19 cellular contexts compared by ENCODE assay signal in the genomic region with DNA sequence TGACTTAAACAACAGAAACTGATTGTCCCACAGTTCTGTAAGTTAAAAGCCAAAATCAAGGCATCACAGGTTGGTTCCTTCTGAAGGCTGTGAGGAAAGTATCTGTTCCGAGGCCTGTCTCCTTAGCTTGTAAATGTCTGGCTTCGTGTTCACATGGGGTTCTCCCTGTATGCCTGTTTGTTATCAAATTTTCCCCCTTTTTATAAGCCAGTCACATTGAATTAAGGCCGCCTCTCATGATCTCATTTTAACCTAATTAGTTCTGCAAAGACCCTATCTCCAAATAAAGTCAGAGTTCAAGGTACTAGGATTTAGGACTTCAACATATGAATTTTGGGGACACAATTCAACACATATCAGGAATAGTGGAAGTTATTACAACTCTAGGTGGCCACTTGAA.
DNase-seq lines count a peak whose midpoint lies in the region; ATAC-seq and TF ChIP-seq lines count a peak whose summit lies in the region.
"Had no signal": no experiment of that assay in that cellular context is flagged by ENCODE, and none has a peak within 500 bp of the region (broad histone marks: within the 10 kb centered on the region; RNA-seq: fewer than 3 reads in every experiment).

No MANE protein-coding gene starts in this region.

- H3K36me3 ChIP-seq in mesenchymal stem cell (ENCODE audit: control insufficient read depth in 1 of 2, insufficient read depth in 2 of 2, low read depth in 1 of 2, low read length in 2 of 2) = no peaks in the 10 kb centered on the region
- no peaks in the 10 kb centered on the region for H3K36me3 ChIP-seq in parathyroid adenoma (ENCODE audit: control insufficient read depth, insufficient read depth, low read length)
- H3K36me3 ChIP-seq in Peyer's patch = no peaks in the 10 kb centered on the region
- H3K36me3 ChIP-seq: BLaER1 treated with 17β-estradiol and CSF1 and Interleukin-3, amounts not matched to agents 10 nM and 100 nM had no signal

- CTCF ChIA-PET in activated CD4-positive, alpha-beta memory T cell treated with anti-CD3 and anti-CD28 coated beads for 36 hours (lab: Charles Lee) = no interaction called here

- H3K27ac ChIP-seq in mesenchymal stem cell (ENCODE audit: low read length, poor library complexity, severe bottlenecking) (no peak overlapping the region), parathyroid adenoma (peak overlapping the region; percentile 85), Peyer's patch (no peak overlapping the region)
- H3K27ac ChIP-seq: 22Rv1; BLaER1 treated with 17β-estradiol and CSF1 and Interleukin-3, amounts not matched to agents 10 nM and 100 nM; GM23248 had no signal

- TF ChIP-seq POLR2A in Peyer's patch (IDR thresholded peaks at IDR 0.05) = no peak

- no peak for TF ChIP-seq CTCF in parathyroid adenoma (IDR thresholded peaks at IDR 0.05)
- TF ChIP-seq CTCF in Peyer's patch (IDR thresholded peaks at IDR 0.05) = no peak

- no peaks in the 10 kb centered on the region for H3K36me3 Mint-ChIP-seq in activated CD4-positive, alpha-beta memory T cell treated with anti-CD3 and anti-CD28 coated beads for 36 hours
- H3K36me3 Mint-ChIP-seq: CD14-positive monocyte; CD8-positive, alpha-beta memory T cell had no signal

- intact Hi-C loops in activated CD4-positive, alpha-beta memory T cell treated with anti-CD3 and anti-CD28 coated beads for 36 hours (cut with micrococcal nuclease) = no loop called here
- intact Hi-C loops in left colon (cut with DNase I, micrococcal nuclease) = no loop called here

- no peak overlapping the region for H3K4me3 Mint-ChIP-seq in activated CD4-positive, alpha-beta memory T cell treated with anti-CD3 and anti-CD28 coated beads for 36 hours
- H3K4me3 Mint-ChIP-seq: B cell; CD14-positive monocyte; CD4-positive, alpha-beta T cell; CD8-positive, alpha-beta memory T cell had no signal

- H3K27me3 ChIP-seq in mesenchymal stem cell (ENCODE audit: control insufficient read depth in 1 of 2, insufficient read depth in 1 of 2, low read length in 2 of 2) = no peaks in the 10 kb centered on the region
- H3K27me3 ChIP-seq in parathyroid adenoma (ENCODE audit: control insufficient read depth, insufficient read depth, low read length) = no peaks in the 10 kb centered on the region
- no peaks in the 10 kb centered on the region for H3K27me3 ChIP-seq in Peyer's patch
- H3K27me3 ChIP-seq: BLaER1 treated with 17β-estradiol and CSF1 and Interleukin-3, amounts not matched to agents 10 nM and 100 nM had no signal

- H4K8ac ChIP-seq in mesenchymal stem cell (ENCODE audit: low read length) = no peak overlapping the region

- H3K9me3 ChIP-seq in mesenchymal stem cell (ENCODE audit: control insufficient read depth, low read length) (no peaks in the 10 kb centered on the region), parathyroid adenoma (ENCODE audit: control insufficient read depth, low read length) (no peaks in the 10 kb centered on the region), Peyer's patch (no peaks in the 10 kb centered on the region)
- H3K9me3 ChIP-seq: BLaER1 treated with 17β-estradiol and CSF1 and Interleukin-3, amounts not matched to agents 10 nM and 100 nM had no signal

- no peak overlapping the region for H2BK5ac ChIP-seq in mesenchymal stem cell (ENCODE audit: low read depth, low read length, poor library complexity, severe bottlenecking)

- H3K9me3 Mint-ChIP-seq in activated CD4-positive, alpha-beta memory T cell treated with anti-CD3 and anti-CD28 coated beads for 36 hours = no peaks in the 10 kb centered on the region
- H3K9me3 Mint-ChIP-seq: CD4-positive, alpha-beta T cell; CD8-positive, alpha-beta memory T cell had no signal

- H3K79me1 ChIP-seq in mesenchymal stem cell (replicated peaks; ENCODE audit: low read length, poor library complexity, severe bottlenecking) = no peaks in the 10 kb centered on the region

- H3K18ac ChIP-seq in mesenchymal stem cell (ENCODE audit: low read depth in 1 of 2, low read length in 2 of 2) = no peak overlapping the region

- no peak overlapping the region for H2BK12ac ChIP-seq in mesenchymal stem cell (ENCODE audit: low read length in 2 of 2)

- peaks cover 3% of the 10 kb centered on the region for H3K4me1 Mint-ChIP-seq in activated CD4-positive, alpha-beta memory T cell treated with anti-CD3 and anti-CD28 coated beads for 36 hours (ENCODE audit: low read depth)

- H3K4me2 ChIP-seq in mesenchymal stem cell (ENCODE audit: low read length, poor library complexity, severe bottlenecking) (no peak overlapping the region), parathyroid adenoma (ENCODE audit: low read length) (no peak overlapping the region)
- H3K4me2 ChIP-seq: BLaER1 treated with 17β-estradiol and CSF1 and Interleukin-3, amounts not matched to agents 10 nM and 100 nM had no signal

- ATAC-seq in left colon (no peak), HG03196 (IDR thresholded peaks at IDR 0.05; ENCODE audit: unreplicated experiment) (no peak)

- POLR2A ChIA-PET in activated CD4-positive, alpha-beta memory T cell treated with anti-CD3 and anti-CD28 coated beads for 36 hours (lab: Charles Lee) = no interaction called here

- no peak overlapping the region for H3K14ac ChIP-seq in mesenchymal stem cell (ENCODE audit: low read length in 2 of 2)

- no peak overlapping the region for H3K4me3 ChIP-seq in mesenchymal stem cell (ENCODE audit: insufficient read depth in 1 of 2, low read depth in 1 of 2, low read length in 2 of 2)
- H3K4me3 ChIP-seq in parathyroid adenoma (ENCODE audit: low read depth, low read length) = no peak overlapping the region
- no peak overlapping the region for H3K4me3 ChIP-seq in Peyer's patch
- H3K4me3 ChIP-seq: BLaER1 treated with 17β-estradiol and CSF1 and Interleukin-3, amounts not matched to agents 10 nM and 100 nM; GM23248 had no signal

- no peak overlapping the region for H3K27ac Mint-ChIP-seq in activated CD4-positive, alpha-beta memory T cell treated with anti-CD3 and anti-CD28 coated beads for 36 hours
- H3K27ac Mint-ChIP-seq: B cell; CD4-positive, alpha-beta T cell had no signal

- H3K79me2 ChIP-seq in parathyroid adenoma = no peaks in the 10 kb centered on the region

- peak; percentile 4 for DNase-seq in NCI-H82 (lab: John Stamatoyannopoulos, UW)
- no peak for DNase-seq in NCI-H82 treated with DMSO at 0.1 percent for 48 hours (lab: John Stamatoyannopoulos, UW; ENCODE audit: unreplicated experiment)
- DNase-seq in mesenchymal stem cell = no peak
- no peak for DNase-seq in activated CD4-positive, alpha-beta memory T cell treated with anti-CD3 and anti-CD28 coated beads for 36 hours
- no peak for DNase-seq in left colon
- no peak for DNase-seq in Peyer's patch
- DNase-seq: CD4-positive, alpha-beta T cell; CD8-positive, alpha-beta memory T cell; DMS 273 treated with DMSO at 0.1 percent for 48 hours; DMS79 treated with DMSO at 0.1 percent for 48 hours; GF-D8; GM23248; H7 had no signal

- H2BK15ac ChIP-seq in mesenchymal stem cell (ENCODE audit: low read depth, poor library complexity, severe bottlenecking) = no peak overlapping the region

- H3K4ac ChIP-seq in mesenchymal stem cell (ENCODE audit: low read depth in 1 of 2, low read length in 2 of 2) = no peak overlapping the region

- H3K4me1 ChIP-seq in mesenchymal stem cell (ENCODE audit: control insufficient read depth, insufficient read depth, low read depth, low read length) = peaks cover 8% of the 10 kb centered on the region
- peaks cover 72% of the 10 kb centered on the region for H3K4me1 ChIP-seq in parathyroid adenoma
- no peaks in the 10 kb centered on the region for H3K4me1 ChIP-seq in Peyer's patch

- H3K27me3 Mint-ChIP-seq in activated CD4-positive, alpha-beta memory T cell treated with anti-CD3 and anti-CD28 coated beads for 36 hours = peaks cover 3% of the 10 kb centered on the region
- H3K27me3 Mint-ChIP-seq: B cell had no signal

- no peak overlapping the region for H2AFZ ChIP-seq in mesenchymal stem cell (ENCODE audit: low read depth, low read length)
- H2AFZ ChIP-seq in parathyroid adenoma = peak overlapping the region; percentile 52
- H2AFZ ChIP-seq: GM23248 had no signal

- WGBS in mesenchymal stem cell = 98% methylated on average over 3 of the region's 3 CpGs

- H2AK5ac ChIP-seq in mesenchymal stem cell (ENCODE audit: low read length, severe bottlenecking) = peak overlapping the region; percentile 62

- no peak overlapping the region for H2BK120ac ChIP-seq in mesenchymal stem cell (ENCODE audit: low read depth, low read length)

- H4K91ac ChIP-seq in mesenchymal stem cell (ENCODE audit: low read length) = no peak overlapping the region

- no peak overlapping the region for H3K9ac ChIP-seq in mesenchymal stem cell (ENCODE audit: low read length)
- no peak overlapping the region for H3K9ac ChIP-seq in parathyroid adenoma
- H3K9ac ChIP-seq: BLaER1 treated with 17β-estradiol and CSF1 and Interleukin-3, amounts not matched to agents 10 nM and 100 nM; GM23248 had no signal

- H3K23ac ChIP-seq in mesenchymal stem cell (ENCODE audit: low read length in 2 of 2) = no peak overlapping the region
